Comparison of ENCODE assay signal across 14 cellular contexts in genomic region chr6:50591135-50591534, GRCh38.
"Had no signal": no experiment of that assay in that cellular context is flagged by ENCODE, and none has a peak within 500 bp of the region (broad histone marks: within the 10 kb centered on the region; RNA-seq: fewer than 3 reads in every experiment).

No MANE protein-coding gene starts in this region.

- H3K4me1 Mint-ChIP-seq: activated B cell treated with CpG ODN at 0.5 μM for 24 hours; activated CD4-positive, alpha-beta T cell treated with anti-CD3 and anti-CD28 coated beads, Interleukin-2, amount 10 ng/mL, durations not matched to agents 7 days and 5 days; activated naive CD8-positive, alpha-beta T cell treated with anti-CD3 and anti-CD28 coated beads, Interleukin-2, amount 50 U/mL, for 24 hours had no signal

- H3K27me3 ChIP-seq: ascending aorta, esophagus muscularis mucosa, left lung, sigmoid colon had no signal

- H3K36me3 Mint-ChIP-seq: natural killer cell treated with Interleukin-12 subunit alpha and Interleukin-12 subunit beta and Interleukin-15 and Interleukin-18, amount 100 ng/mL, for 72 hours had no signal

- ATAC-seq: activated naive CD8-positive, alpha-beta T cell treated with anti-CD3 and anti-CD28 coated beads, Interleukin-2, amount 50 U/mL, for 24 hours; left lung; natural killer cell treated with Interleukin-12 subunit alpha and Interleukin-12 subunit beta and Interleukin-15 and Interleukin-18, amount 100 ng/mL, for 72 hours; psoas muscle; stimulated activated naive CD8-positive, alpha-beta T cell treated with anti-CD3 and anti-CD28 coated beads, Interleukin-15, Interleukin-2, amounts not matched to agents 100 U/mL and 50 U/mL, for 24 hours had no signal

- H3K36me3 ChIP-seq: ascending aorta, esophagus muscularis mucosa, left lung, sigmoid colon had no signal

- H3K27ac Mint-ChIP-seq: activated B cell treated with CpG ODN at 0.5 μM for 24 hours; activated CD4-positive, alpha-beta T cell treated with anti-CD3 and anti-CD28 coated beads, Interleukin-2, amount 10 ng/mL, durations not matched to agents 7 days and 5 days; activated naive CD8-positive, alpha-beta T cell treated with anti-CD3 and anti-CD28 coated beads, Interleukin-2, amount 50 U/mL, for 24 hours; natural killer cell treated with Interleukin-12 subunit alpha and Interleukin-12 subunit beta and Interleukin-15 and Interleukin-18, amount 100 ng/mL, for 72 hours had no signal

- H3K27ac ChIP-seq: ascending aorta, esophagus muscularis mucosa, left lung, psoas muscle, sigmoid colon had no signal

- H3K9me3 ChIP-seq: ascending aorta, esophagus muscularis mucosa, left lung, psoas muscle, sigmoid colon had no signal

- H3K27me3 Mint-ChIP-seq: activated B cell treated with CpG ODN at 0.5 μM for 24 hours; activated CD4-positive, alpha-beta T cell treated with anti-CD3 and anti-CD28 coated beads, Interleukin-2, amount 10 ng/mL, durations not matched to agents 7 days and 5 days; natural killer cell treated with Interleukin-12 subunit alpha and Interleukin-12 subunit beta and Interleukin-15 and Interleukin-18, amount 100 ng/mL, for 72 hours had no signal

- H3K9me3 Mint-ChIP-seq: activated B cell treated with CpG ODN at 0.5 μM for 24 hours; activated CD4-positive, alpha-beta T cell treated with anti-CD3 and anti-CD28 coated beads, Interleukin-2, amount 10 ng/mL, durations not matched to agents 7 days and 5 days; activated naive CD8-positive, alpha-beta T cell treated with anti-CD3 and anti-CD28 coated beads, Interleukin-2, amount 50 U/mL, for 24 hours had no signal

- H3K4me1 ChIP-seq: ascending aorta, esophagus muscularis mucosa, left lung, psoas muscle, sigmoid colon had no signal

- H3K4me3 ChIP-seq: ascending aorta, esophagus muscularis mucosa, left lung, psoas muscle, sigmoid colon had no signal

- DNase-seq: activated B cell treated with CpG ODN at 0.5 μM for 24 hours; activated CD4-positive, alpha-beta T cell treated with anti-CD3 and anti-CD28 coated beads, Interleukin-2, amount 10 ng/mL, durations not matched to agents 7 days and 5 days; activated CD8-positive, alpha-beta memory T cell treated with anti-CD3 and anti-CD28 coated beads for 24 hours; activated naive CD4-positive, alpha-beta T cell treated with Interleukin-2 at 50 U/mL for 16 hours; activated naive CD8-positive, alpha-beta T cell treated with anti-CD3 and anti-CD28 coated beads, Interleukin-2, amount 50 U/mL, for 24 hours; left lung; psoas muscle; sigmoid colon; stimulated activated CD4-positive, alpha-beta T cell treated with anti-CD3 and anti-CD28 coated beads, Interleukin-4, amount 100 ng/mL, for 1 hour; stimulated activated CD8-positive, alpha-beta memory T cell treated with anti-CD3 and anti-CD28 coated beads, Interleukin-4, amount 100 ng/mL, for 48 hours; stimulated activated naive CD8-positive, alpha-beta T cell treated with anti-CD3 and anti-CD28 coated beads, Interleukin-15, Interleukin-2, amounts not matched to agents 100 U/mL and 50 U/mL, for 24 hours had no signal

- H3K4me3 Mint-ChIP-seq: activated B cell treated with CpG ODN at 0.5 μM for 24 hours; activated CD4-positive, alpha-beta T cell treated with anti-CD3 and anti-CD28 coated beads, Interleukin-2, amount 10 ng/mL, durations not matched to agents 7 days and 5 days; activated naive CD8-positive, alpha-beta T cell treated with anti-CD3 and anti-CD28 coated beads, Interleukin-2, amount 50 U/mL, for 24 hours; natural killer cell treated with Interleukin-12 subunit alpha and Interleukin-12 subunit beta and Interleukin-15 and Interleukin-18, amount 100 ng/mL, for 72 hours had no signal
